21 cellular contexts compared by ENCODE assay signal in the genomic region with DNA sequence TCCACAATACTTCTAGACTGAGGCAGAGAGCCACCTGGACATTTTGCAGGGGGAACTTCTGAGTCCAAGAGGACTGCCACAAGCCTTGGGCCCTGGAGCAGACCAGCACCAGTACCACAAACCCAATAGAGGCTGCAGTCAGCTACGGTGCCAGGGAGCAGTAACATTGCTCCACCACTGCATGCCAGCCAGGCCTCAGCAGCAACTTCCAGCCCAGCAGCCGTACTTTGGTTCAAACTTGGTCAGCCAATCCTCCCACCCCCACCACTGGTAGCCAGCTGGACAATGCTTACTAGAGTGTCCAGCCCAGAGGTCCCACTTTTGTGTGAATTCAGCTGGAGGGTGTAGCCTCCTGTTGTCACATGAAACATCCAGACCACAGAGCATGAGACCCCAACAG.
DNase-seq lines count a peak whose midpoint lies in the region; ATAC-seq and TF ChIP-seq lines count a peak whose summit lies in the region.
"Had no signal": no experiment of that assay in that cellular context is flagged by ENCODE, and none has a peak within 500 bp of the region (broad histone marks: within the 10 kb centered on the region; RNA-seq: fewer than 3 reads in every experiment).

No MANE protein-coding gene starts in this region.

- peak overlapping the region; percentile 56 for H4K91ac ChIP-seq in mesenchymal stem cell (ENCODE audit: low read length)

- H3K27me3 ChIP-seq in left ventricle myocardium inferior (ENCODE audit: low read depth) (no peaks in the 10 kb centered on the region), mesenchymal stem cell (ENCODE audit: control insufficient read depth in 1 of 2, insufficient read depth in 1 of 2, low read length in 2 of 2) (no peaks in the 10 kb centered on the region), upper lobe of right lung (no peaks in the 10 kb centered on the region)
- H3K27me3 ChIP-seq: BLaER1 treated with 17β-estradiol and CSF1 and Interleukin-3, amounts not matched to agents 10 nM and 100 nM had no signal

- peaks cover 24% of the 10 kb centered on the region for H3K9me3 Mint-ChIP-seq in activated T-helper 2 cell treated with anti-CD3 and anti-CD28 coated beads, Interferon-gamma antibody, Interleukin-2, Interleukin-4, amounts not matched to agents 10 μg/mL and 5 μg/mL and 100 μg/mL, durations not matched to agents 14 hours and 24 hours and 36 hours

- no peaks in the 10 kb centered on the region for H3K36me3 Mint-ChIP-seq in activated T-helper 2 cell treated with anti-CD3 and anti-CD28 coated beads, Interferon-gamma antibody, Interleukin-2, Interleukin-4, amounts not matched to agents 10 μg/mL and 5 μg/mL and 100 μg/mL, durations not matched to agents 14 hours and 24 hours and 36 hours (ENCODE audit: low read depth)

- no peak overlapping the region for H3K23ac ChIP-seq in mesenchymal stem cell (ENCODE audit: low read length in 2 of 2)

- no peak overlapping the region for H2BK120ac ChIP-seq in mesenchymal stem cell (ENCODE audit: low read depth, low read length)

- H3K36me3 ChIP-seq in left ventricle myocardium inferior (peaks cover 53% of the 10 kb centered on the region), mesenchymal stem cell (ENCODE audit: control insufficient read depth in 1 of 2, insufficient read depth in 2 of 2, low read depth in 1 of 2, low read length in 2 of 2) (peaks cover 10 to 20% of the 10 kb centered on the region in 2 experiments), upper lobe of right lung (peaks cover 5% of the 10 kb centered on the region)

- H2AFZ ChIP-seq in mesenchymal stem cell (ENCODE audit: low read depth, low read length): no peak overlapping the region

- H3K4me1 ChIP-seq in left ventricle myocardium inferior: no peaks in the 10 kb centered on the region
- no peaks in the 10 kb centered on the region for H3K4me1 ChIP-seq in mesenchymal stem cell (ENCODE audit: control insufficient read depth, insufficient read depth, low read depth, low read length)
- no peaks in the 10 kb centered on the region for H3K4me1 ChIP-seq in upper lobe of right lung
- H3K4me1 ChIP-seq: A549; BLaER1 treated with 17β-estradiol and CSF1 and Interleukin-3, amounts not matched to agents 10 nM and 100 nM; Caco-2 had no signal

- no peak overlapping the region for H3K9ac ChIP-seq in mesenchymal stem cell (ENCODE audit: low read length)
- H3K9ac ChIP-seq: BLaER1 treated with 17β-estradiol and CSF1 and Interleukin-3, amounts not matched to agents 10 nM and 100 nM had no signal

- no peak overlapping the region for H2BK12ac ChIP-seq in mesenchymal stem cell (ENCODE audit: low read length in 2 of 2)

- no peaks in the 10 kb centered on the region for H3K4me1 Mint-ChIP-seq in activated T-helper 2 cell treated with anti-CD3 and anti-CD28 coated beads, Interferon-gamma antibody, Interleukin-2, Interleukin-4, amounts not matched to agents 10 μg/mL and 5 μg/mL and 100 μg/mL, durations not matched to agents 14 hours and 24 hours and 36 hours (ENCODE audit: low read depth)
- H3K4me1 Mint-ChIP-seq: B cell had no signal

- no peak overlapping the region for H3K4me2 ChIP-seq in mesenchymal stem cell (ENCODE audit: low read length, poor library complexity, severe bottlenecking)
- H3K4me2 ChIP-seq: A549; BLaER1 treated with 17β-estradiol and CSF1 and Interleukin-3, amounts not matched to agents 10 nM and 100 nM had no signal

- intact Hi-C loops in left ventricle myocardium inferior (cut with micrococcal nuclease) (no loop called here), left cardiac atrium (cut with DNase I) (no loop called here), posterior vena cava (cut with DNase I) (no loop called here), upper lobe of right lung (cut with DNase I) (no loop called here)
- intact Hi-C loops in activated T-helper 2 cell treated with anti-CD3 and anti-CD28 coated beads, Interferon-gamma antibody, Interleukin-2, Interleukin-4, amounts not matched to agents 10 μg/mL and 5 μg/mL and 100 μg/mL, durations not matched to agents 14 hours and 24 hours and 36 hours (cut with micrococcal nuclease): no loop called here

- no peak overlapping the region for H3K14ac ChIP-seq in mesenchymal stem cell (ENCODE audit: low read length in 2 of 2)

- WGBS in mesenchymal stem cell: 95% methylated on average over 2 of the region's 2 CpGs

- peak overlapping the region; percentile 39 for H2BK5ac ChIP-seq in mesenchymal stem cell (ENCODE audit: low read depth, low read length, poor library complexity, severe bottlenecking)

- H2BK15ac ChIP-seq in mesenchymal stem cell (ENCODE audit: low read depth, poor library complexity, severe bottlenecking): no peak overlapping the region

- H3K27ac ChIP-seq in left ventricle myocardium inferior (replicated peaks) (no peak overlapping the region), mesenchymal stem cell (ENCODE audit: low read length, poor library complexity, severe bottlenecking) (no peak overlapping the region), upper lobe of right lung (no peak overlapping the region)
- H3K27ac ChIP-seq: 22Rv1; A549; BLaER1 treated with 17β-estradiol and CSF1 and Interleukin-3, amounts not matched to agents 10 nM and 100 nM; C4-2B had no signal

- no peak overlapping the region for H3K27ac Mint-ChIP-seq in activated T-helper 2 cell treated with anti-CD3 and anti-CD28 coated beads, Interferon-gamma antibody, Interleukin-2, Interleukin-4, amounts not matched to agents 10 μg/mL and 5 μg/mL and 100 μg/mL, durations not matched to agents 14 hours and 24 hours and 36 hours
- H3K27ac Mint-ChIP-seq: B cell; CD4-positive, alpha-beta T cell; CD8-positive, alpha-beta T cell had no signal

- H3K4me3 Mint-ChIP-seq in activated T-helper 2 cell treated with anti-CD3 and anti-CD28 coated beads, Interferon-gamma antibody, Interleukin-2, Interleukin-4, amounts not matched to agents 10 μg/mL and 5 μg/mL and 100 μg/mL, durations not matched to agents 14 hours and 24 hours and 36 hours (ENCODE audit: low read depth): no peak overlapping the region
- H3K4me3 Mint-ChIP-seq: B cell; CD4-positive, alpha-beta T cell; CD8-positive, alpha-beta T cell had no signal

- H3K4me3 ChIP-seq in left ventricle myocardium inferior (no peak overlapping the region), mesenchymal stem cell (ENCODE audit: insufficient read depth in 1 of 2, low read depth in 1 of 2, low read length in 2 of 2) (no peak overlapping the region), upper lobe of right lung (no peak overlapping the region)
- H3K4me3 ChIP-seq: A549; BLaER1 treated with 17β-estradiol and CSF1 and Interleukin-3, amounts not matched to agents 10 nM and 100 nM; GM12878 had no signal

- H2AK5ac ChIP-seq in mesenchymal stem cell (ENCODE audit: low read length, severe bottlenecking): no peak overlapping the region

- no peak overlapping the region for H3K4ac ChIP-seq in mesenchymal stem cell (ENCODE audit: low read depth in 1 of 2, low read length in 2 of 2)

- H3K18ac ChIP-seq in mesenchymal stem cell (ENCODE audit: low read depth in 1 of 2, low read length in 2 of 2): no peak overlapping the region

- ATAC-seq in left cardiac atrium: no peak
- ATAC-seq in upper lobe of right lung: no peak
- ATAC-seq: A549; CD8-positive, alpha-beta T cell; GM12878 had no signal

- no peaks in the 10 kb centered on the region for H3K27me3 Mint-ChIP-seq in activated T-helper 2 cell treated with anti-CD3 and anti-CD28 coated beads, Interferon-gamma antibody, Interleukin-2, Interleukin-4, amounts not matched to agents 10 μg/mL and 5 μg/mL and 100 μg/mL, durations not matched to agents 14 hours and 24 hours and 36 hours (ENCODE audit: low read depth)
- H3K27me3 Mint-ChIP-seq: B cell; CD4-positive, alpha-beta T cell had no signal

- TF ChIP-seq CTCF in left ventricle myocardium inferior (IDR thresholded peaks at IDR 0.05; ENCODE audit: borderline replicate concordance) (no peak), upper lobe of right lung (IDR thresholded peaks at IDR 0.05) (no peak)

- DNase-seq in left ventricle myocardium inferior (peak; percentile 12), left cardiac atrium (no peak), mesenchymal stem cell (no peak), posterior vena cava (ENCODE audit: low spot score) (peak; percentile 79), upper lobe of right lung (no peak)
- DNase-seq in activated T-helper 2 cell treated with anti-CD3 and anti-CD28 coated beads, Interferon-gamma antibody, Interleukin-2, Interleukin-4, amounts not matched to agents 10 μg/mL and 5 μg/mL and 100 μg/mL, durations not matched to agents 14 hours and 24 hours and 36 hours (ENCODE audit: low spot score): no peak
- DNase-seq: AML-193; Caco-2; Calu3; CD4-positive, alpha-beta T cell; CD8-positive, alpha-beta T cell; DMS79; DND-41; EL; GDM1 had no signal

- H3K79me1 ChIP-seq in mesenchymal stem cell (replicated peaks; ENCODE audit: low read length, poor library complexity, severe bottlenecking): no peaks in the 10 kb centered on the region

- H3K9me3 ChIP-seq in left ventricle myocardium inferior (replicated peaks) (peaks cover 70% of the 10 kb centered on the region), mesenchymal stem cell (ENCODE audit: control insufficient read depth, low read length) (peaks cover 48% of the 10 kb centered on the region), upper lobe of right lung (peaks cover 8% of the 10 kb centered on the region)
- H3K9me3 ChIP-seq: A549, Caco-2 had no signal

- H4K8ac ChIP-seq in mesenchymal stem cell (ENCODE audit: low read length): peak overlapping the region; percentile 77

Comparison
In these comparisons a context has a peak if more than half of its experiments do, and no peak if none do; other contexts are left out.
1. DNase-seq: peak in left ventricle myocardium inferior (single experiment) and posterior vena cava (single experiment); none in left cardiac atrium (single experiment), mesenchymal stem cell (single experiment), upper lobe of right lung (single experiment) and activated T-helper 2 cell treated with anti-CD3 and anti-CD28 coated beads, Interferon-gamma antibody, Interleukin-2, Interleukin-4, amounts not matched to agents 10 μg/mL and 5 μg/mL and 100 μg/mL, durations not matched to agents 14 hours and 24 hours and 36 hours (single experiment).